ENCODE assay signal across 8 cellular contexts in genomic region chr1:187051618-187052232, GRCh38.
DNase-seq lines count a peak whose midpoint lies in the region; ATAC-seq, FAIRE-seq and TF ChIP-seq lines count a peak whose summit lies in the region.

No MANE protein-coding gene starts in this region.

- H3K4me3 Mint-ChIP-seq in stimulated activated naive CD8-positive, alpha-beta T cell treated with anti-CD3 and anti-CD28 coated beads, Interleukin-15, amount 100 ng/mL, for 72 hours = no peak overlapping the region
- H3K4me3 Mint-ChIP-seq in osteocyte (ENCODE audit: unreplicated experiment) = no peak overlapping the region

- H3K4me3 ChIP-seq in OCI-LY3 (ENCODE audit: low read length) = no peak overlapping the region
- H3K4me3 ChIP-seq in endothelial cell of umbilical vein (replicated peaks in 1 of 3; ENCODE audit: insufficient read depth in 1 of 3, low read depth in 1 of 3, low read length in 3 of 3) = no peak overlapping the region

- no peaks in the 10 kb centered on the region for H3K9me1 ChIP-seq in endothelial cell of umbilical vein (replicated peaks; ENCODE audit: control insufficient read depth, extremely low read depth, insufficient read depth, low read length)

- H3K9ac ChIP-seq in OCI-LY3 (ENCODE audit: low read length) (no peak overlapping the region), endothelial cell of umbilical vein (replicated peaks; ENCODE audit: extremely low read depth, insufficient read depth, low read length) (no peak overlapping the region)

- intact Hi-C loops in endothelial cell of umbilical vein (cut with micrococcal nuclease) = loop anchor here (2.0 to 10.0 kb wide), 4 partner anchors 333 to 1887 kb away; no protein-coding TSS in a partner anchor

- no peak overlapping the region for H3K27ac ChIP-seq in OCI-LY3 (ENCODE audit: low read length)
- no peak overlapping the region for H3K27ac ChIP-seq in endothelial cell of umbilical vein (ENCODE audit: insufficient read depth, low read depth, low read length)

- H3K27me3 Mint-ChIP-seq in stimulated activated naive CD8-positive, alpha-beta T cell treated with anti-CD3 and anti-CD28 coated beads, Interleukin-15, amount 100 ng/mL, for 72 hours = no peaks in the 10 kb centered on the region
- peaks cover 13% of the 10 kb centered on the region for H3K27me3 Mint-ChIP-seq in osteocyte (ENCODE audit: unreplicated experiment)

- no peak overlapping the region for H2AFZ ChIP-seq in OCI-LY3 (ENCODE audit: low read depth, low read length)
- no peak overlapping the region for H2AFZ ChIP-seq in endothelial cell of umbilical vein (ENCODE audit: low read depth, low read length)

- no peaks in the 10 kb centered on the region for H3K9me3 ChIP-seq in OCI-LY3 (ENCODE audit: insufficient read depth, low read length)
- no peaks in the 10 kb centered on the region for H3K9me3 ChIP-seq in endothelial cell of umbilical vein (replicated peaks; ENCODE audit: control insufficient read depth, insufficient read depth, low read length)

- H4K20me1 ChIP-seq in OCI-LY3 (ENCODE audit: insufficient read depth, low read length) (no peaks in the 10 kb centered on the region), endothelial cell of umbilical vein (replicated peaks; ENCODE audit: control insufficient read depth, extremely low read depth, insufficient read depth, low read length) (no peaks in the 10 kb centered on the region)

- ATAC-seq in stimulated activated naive CD8-positive, alpha-beta T cell treated with anti-CD3 and anti-CD28 coated beads, Interleukin-15, Interleukin-2, amounts not matched to agents 100 U/mL and 50 U/mL, for 24 hours = no peak
- ATAC-seq in stimulated activated naive CD8-positive, alpha-beta T cell treated with anti-CD3 and anti-CD28 coated beads, Interleukin-15, amount 100 ng/mL, for 72 hours = no peak
- peak; percentile 83 for ATAC-seq in GM21576 (IDR thresholded peaks at IDR 0.05; ENCODE audit: unreplicated experiment)

- H3K4me1 ChIP-seq in OCI-LY3 (ENCODE audit: low read length) = no peaks in the 10 kb centered on the region; the same call in 1 of the 2 replicates
- H3K4me1 ChIP-seq in endothelial cell of umbilical vein (ENCODE audit: control insufficient read depth, extremely low read depth, insufficient read depth, low read length) = no peaks in the 10 kb centered on the region

- no peak overlapping the region for H3K27ac Mint-ChIP-seq in stimulated activated naive CD8-positive, alpha-beta T cell treated with anti-CD3 and anti-CD28 coated beads, Interleukin-15, amount 100 ng/mL, for 72 hours
- H3K27ac Mint-ChIP-seq in osteocyte (ENCODE audit: unreplicated experiment) = no peak overlapping the region

- CTCF ChIA-PET in endothelial cell of umbilical vein (lab: Charles Lee) = interaction anchor here (0.6 to 3.8 kb wide), 24 partner anchors 8 to 1886 kb away, joined by 3 to 21 read pairs (median 4); no protein-coding TSS in a partner anchor

- no peaks in the 10 kb centered on the region for H3K36me3 Mint-ChIP-seq in osteocyte (ENCODE audit: unreplicated experiment)

- dilution Hi-C loops in endothelial cell of umbilical vein (cut with MboI; ENCODE audit: extremely low pct_ligation_motif_present, low sequenced_read_pairs) = no loop called here

- H3K79me2 ChIP-seq in OCI-LY3 (ENCODE audit: low read length) = no peaks in the 10 kb centered on the region
- H3K79me2 ChIP-seq in endothelial cell of umbilical vein (ENCODE audit: control insufficient read depth, insufficient read depth, low read length) = no peaks in the 10 kb centered on the region

- H3K27me3 ChIP-seq in OCI-LY3 (ENCODE audit: low read depth, low read length) (no peaks in the 10 kb centered on the region), endothelial cell of umbilical vein (ENCODE audit: control insufficient read depth in 2 of 2, insufficient read depth in 2 of 2, low read length in 2 of 2) (no peaks in the 10 kb centered on the region)

- FAIRE-seq in endothelial cell of umbilical vein (lab: Jason Lieb, UNC) = peak; percentile 65

- DNase-seq in stimulated activated naive CD8-positive, alpha-beta T cell treated with anti-CD3 and anti-CD28 coated beads, Interleukin-15, Interleukin-2, amounts not matched to agents 100 U/mL and 50 U/mL, for 24 hours = peak; percentile 10
- no peak for DNase-seq in stimulated activated naive CD8-positive, alpha-beta T cell treated with anti-CD3 and anti-CD28 coated beads, Interleukin-15, amount 100 ng/mL, for 72 hours
- DNase-seq in HS-5 (ENCODE audit: low read depth) = peak; percentile 35
- DNase-seq in endothelial cell of umbilical vein (ENCODE audit: low read depth, low spot score) = peak; percentile 62
- DNase-seq in osteocyte (ENCODE audit: extremely low spot score, unreplicated experiment) = no peak
- no peak for DNase-seq in islet precursor cell

- peak; percentile 76 for TF ChIP-seq CTCF in OCI-LY3 (IDR thresholded peaks at IDR 0.05; ENCODE audit: low read depth, low read length)
- peak; percentile 28 to 33 for TF ChIP-seq CTCF in endothelial cell of umbilical vein (IDR thresholded peaks at IDR 0.05; ENCODE audit: extremely low read depth in 1 of 2, insufficient read depth in 1 of 2, low read depth in 1 of 2, low read length in 2 of 2)
- TF ChIP-seq CTCF in osteocyte (IDR thresholded peaks at IDR 0.05) = peak; percentile 70

- no peak for TF ChIP-seq POLR2A in endothelial cell of umbilical vein (IDR thresholded peaks at IDR 0.05; ENCODE audit: low read depth, low read length)

- no TSS peak for BruUV-seq in endothelial cell of umbilical vein (replicated peaks; lab: Mats Ljungman, UMichigan)

- H3K4me1 Mint-ChIP-seq in stimulated activated naive CD8-positive, alpha-beta T cell treated with anti-CD3 and anti-CD28 coated beads, Interleukin-15, amount 100 ng/mL, for 72 hours = no peaks in the 10 kb centered on the region
- H3K4me1 Mint-ChIP-seq in osteocyte (ENCODE audit: unreplicated experiment) = no peaks in the 10 kb centered on the region

- H3K4me2 ChIP-seq in OCI-LY3 (ENCODE audit: low read length) (no peak overlapping the region), endothelial cell of umbilical vein (ENCODE audit: insufficient read depth, low read length) (no peak overlapping the region)

- H3K9me3 Mint-ChIP-seq in stimulated activated naive CD8-positive, alpha-beta T cell treated with anti-CD3 and anti-CD28 coated beads, Interleukin-15, amount 100 ng/mL, for 72 hours = no peaks in the 10 kb centered on the region
- H3K9me3 Mint-ChIP-seq in osteocyte (ENCODE audit: unreplicated experiment) = no peaks in the 10 kb centered on the region

- POLR2A ChIA-PET in endothelial cell of umbilical vein (lab: Charles Lee) = no interaction called here

- no peaks in the 10 kb centered on the region for H3K36me3 ChIP-seq in OCI-LY3 (replicated peaks; ENCODE audit: low read depth, low read length)
- H3K36me3 ChIP-seq in endothelial cell of umbilical vein (ENCODE audit: control insufficient read depth in 2 of 2, extremely low read depth in 1 of 2, insufficient read depth in 2 of 2, low read length in 2 of 2) = no peaks in the 10 kb centered on the region

TF ChIP-seq in endothelial cell of umbilical vein, 7 proteins besides CTCF, POLR2A, EP300 and RAD21:
- TF ChIP-seq MAX (IDR thresholded peaks at IDR 0.05; ENCODE audit: insufficient read depth, insufficient read length) = no peak
- TF ChIP-seq JUN (IDR thresholded peaks at IDR 0.05; ENCODE audit: borderline replicate concordance, insufficient read depth, insufficient read length, low read depth) = no peak
- no peak for TF ChIP-seq MYC (IDR thresholded peaks at IDR 0.05; ENCODE audit: low read depth, low read length)
- no peak for TF ChIP-seq GATA2 (IDR thresholded peaks at IDR 0.05; ENCODE audit: insufficient read depth, insufficient read length, low read depth, low read length)
- TF ChIP-seq FOS (IDR thresholded peaks at IDR 0.05; ENCODE audit: borderline replicate concordance, insufficient read depth, low read length) = no peak
- TF ChIP-seq POLR2AphosphoS5 (IDR thresholded peaks at IDR 0.05; ENCODE audit: insufficient read depth, low read depth, low read length) = no peak

Comparison
In these comparisons a context has a peak if more than half of its experiments do, and no peak if none do; other contexts are left out.
1. DNase-seq: peak in stimulated activated naive CD8-positive, alpha-beta T cell treated with anti-CD3 and anti-CD28 coated beads, Interleukin-15, Interleukin-2, amounts not matched to agents 100 U/mL and 50 U/mL, for 24 hours (single experiment), HS-5 (single experiment) and endothelial cell of umbilical vein (single experiment); none in stimulated activated naive CD8-positive, alpha-beta T cell treated with anti-CD3 and anti-CD28 coated beads, Interleukin-15, amount 100 ng/mL, for 72 hours (0 of 2), osteocyte (single experiment) and islet precursor cell (single experiment).
2. Peak in every context shown above with its lines, with median percentiles within 50 percentile points of each other: CTCF ChIP-seq.